19 cellular contexts compared by ENCODE assay signal in the genomic region with DNA sequence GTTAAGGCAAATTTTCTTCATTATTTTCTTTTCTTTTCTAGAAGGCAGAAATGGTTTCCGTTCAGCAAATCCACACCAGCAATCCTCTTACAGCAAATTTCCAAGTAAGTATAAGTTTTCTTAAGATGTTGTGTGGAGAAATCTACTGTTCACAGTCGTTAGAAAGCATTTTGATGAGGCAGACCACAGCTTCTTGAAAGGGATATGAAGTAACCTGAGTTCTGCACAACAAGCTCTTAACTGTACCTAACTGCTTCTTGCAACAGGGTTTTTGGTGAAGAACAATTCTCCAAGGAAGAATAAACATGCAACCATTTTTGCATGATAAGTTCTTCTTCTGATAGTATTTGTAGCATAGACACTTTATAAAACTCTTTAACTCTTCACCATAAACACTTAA.
"Had no signal": no experiment of that assay in that cellular context is flagged by ENCODE, and none has a peak within 500 bp of the region (broad histone marks: within the 10 kb centered on the region; RNA-seq: fewer than 3 reads in every experiment).

No MANE protein-coding gene starts in this region.

- DNase-seq: activated B cell treated with CpG ODN at 0.5 μM for 24 hours; activated CD4-positive, alpha-beta T cell treated with anti-CD3 and anti-CD28 coated beads, Interleukin-2, amount 10 ng/mL, durations not matched to agents 24 days and 14 days; activated CD8-positive, alpha-beta memory T cell treated with anti-CD3 and anti-CD28 coated beads for 24 hours; activated naive CD8-positive, alpha-beta T cell treated with anti-CD3 and anti-CD28 coated beads, Interleukin-2, amount 10 ng/mL, durations not matched to agents 7 days and 5 days; anterior cingulate cortex; brain microvascular endothelial cell; cortex of kidney; effector CD4-positive, alpha-beta T cell; mammary epithelial cell; naive thymus-derived CD4-positive, alpha-beta T cell; posterior cingulate gyrus; stimulated activated CD4-positive, alpha-beta T cell treated with anti-CD3 and anti-CD28 coated beads, Interleukin-4, amount 100 ng/mL, for 4 hours; stimulated activated CD8-positive, alpha-beta memory T cell treated with anti-CD3 and anti-CD28 coated beads, Interleukin-4, amount 100 ng/mL, for 48 hours; stimulated activated naive CD8-positive, alpha-beta T cell treated with anti-CD3 and anti-CD28 coated beads, Interleukin-15, Interleukin-2, amounts not matched to agents 100 U/mL and 50 U/mL, for 24 hours; upper lobe of left lung had no signal

- H3K79me2 ChIP-seq: hepatocyte had no signal

- H3K27ac ChIP-seq: brain microvascular endothelial cell, esophagus muscularis mucosa, hepatocyte, skin epidermis, upper lobe of left lung had no signal

- H3K4me3 ChIP-seq: esophagus muscularis mucosa, hepatocyte, skin epidermis, upper lobe of left lung had no signal

- H3K9me3 ChIP-seq: esophagus muscularis mucosa, upper lobe of left lung had no signal

- H3K36me3 ChIP-seq: brain microvascular endothelial cell, esophagus muscularis mucosa, upper lobe of left lung had no signal

- ATAC-seq: left lobe of liver; naive thymus-derived CD4-positive, alpha-beta T cell; stimulated activated naive CD8-positive, alpha-beta T cell treated with anti-CD3 and anti-CD28 coated beads, Interleukin-15, Interleukin-2, amounts not matched to agents 100 U/mL and 50 U/mL, for 24 hours had no signal

- H2AFZ ChIP-seq: hepatocyte had no signal

- H3K27me3 ChIP-seq: brain microvascular endothelial cell, esophagus muscularis mucosa, hepatocyte, upper lobe of left lung had no signal

- H3K4me1 ChIP-seq: esophagus muscularis mucosa, upper lobe of left lung had no signal

- H3K4me2 ChIP-seq: hepatocyte had no signal
